In genomic region chr1:46084553-46085448, GRCh38 we compare ENCODE assay signal across 19 cellular contexts. TPM values are rescaled to one million over a fixed set of nuclear protein-coding genes. Genes with fewer than 3 reads are reported as not detected.
DNase-seq lines count a peak whose midpoint lies in the region; ATAC-seq and TF ChIP-seq lines count a peak whose summit lies in the region.
"Had no signal": no experiment of that assay in that cellular context is flagged by ENCODE, and none has a peak within 500 bp of the region (broad histone marks: within the 10 kb centered on the region; RNA-seq: fewer than 3 reads in every experiment).

No MANE protein-coding gene starts in this region.

- H4K8ac ChIP-seq in mesenchymal stem cell (ENCODE audit: low read length), result no peak overlapping the region

- POLR2A ChIA-PET in BJ (lab: Charles Lee), result no interaction called here

- no peak overlapping the region for H4K91ac ChIP-seq in mesenchymal stem cell (ENCODE audit: low read length)

- no peak for ATAC-seq in stimulated activated effector memory CD8-positive, alpha-beta T cell treated with anti-CD3 and anti-CD28 coated beads, Interleukin-12 subunit alpha, Interleukin-12 subunit beta, amount 100 ng/mL, for 72 hours
- no peak for ATAC-seq in HG02571 (IDR thresholded peaks at IDR 0.05; ENCODE audit: unreplicated experiment)

- no peak overlapping the region for H2AK5ac ChIP-seq in mesenchymal stem cell (ENCODE audit: low read length, severe bottlenecking)

- H3K36me3 ChIP-seq in BJ (ENCODE audit: control insufficient read depth, insufficient read depth, low read length), result no peaks in the 10 kb centered on the region
- H3K36me3 ChIP-seq in mesenchymal stem cell (ENCODE audit: control insufficient read depth in 1 of 2, insufficient read depth in 2 of 2, low read depth in 1 of 2, low read length in 2 of 2), result peaks cover 0 to 6% of the 10 kb centered on the region in 2 experiments
- H3K36me3 ChIP-seq: transverse colon had no signal

- H3K14ac ChIP-seq in mesenchymal stem cell (ENCODE audit: low read length in 2 of 2), result no peak overlapping the region

- H3K79me1 ChIP-seq in mesenchymal stem cell (replicated peaks; ENCODE audit: low read length, poor library complexity, severe bottlenecking), result peaks cover 20% of the 10 kb centered on the region

- no peak overlapping the region for H3K4ac ChIP-seq in mesenchymal stem cell (ENCODE audit: low read depth in 1 of 2, low read length in 2 of 2)

- H3K9me3 ChIP-seq in mesenchymal stem cell (ENCODE audit: control insufficient read depth, low read length), result no peaks in the 10 kb centered on the region
- H3K9me3 ChIP-seq: transverse colon had no signal

- no peak overlapping the region for H2BK12ac ChIP-seq in mesenchymal stem cell (ENCODE audit: low read length in 2 of 2)

- H3K27ac Mint-ChIP-seq in stimulated activated effector memory CD8-positive, alpha-beta T cell treated with anti-CD3 and anti-CD28 coated beads, Interleukin-12 subunit alpha, Interleukin-12 subunit beta, amount 100 ng/mL, for 72 hours, result no peak overlapping the region
- H3K27ac Mint-ChIP-seq: naive B cell had no signal

- H2BK120ac ChIP-seq in mesenchymal stem cell (ENCODE audit: low read depth, low read length), result no peak overlapping the region

- no peak overlapping the region for H3K4me2 ChIP-seq in mesenchymal stem cell (ENCODE audit: low read length, poor library complexity, severe bottlenecking)

- no peaks in the 10 kb centered on the region for H3K9me3 Mint-ChIP-seq in stimulated activated effector memory CD8-positive, alpha-beta T cell treated with anti-CD3 and anti-CD28 coated beads, Interleukin-12 subunit alpha, Interleukin-12 subunit beta, amount 100 ng/mL, for 72 hours
- H3K9me3 Mint-ChIP-seq: naive B cell had no signal

- H2AFZ ChIP-seq in mesenchymal stem cell (ENCODE audit: low read depth, low read length), result no peak overlapping the region

- no peaks in the 10 kb centered on the region for H3K36me3 Mint-ChIP-seq in stimulated activated effector memory CD8-positive, alpha-beta T cell treated with anti-CD3 and anti-CD28 coated beads, Interleukin-12 subunit alpha, Interleukin-12 subunit beta, amount 100 ng/mL, for 72 hours
- H3K36me3 Mint-ChIP-seq: naive B cell had no signal

- WGBS in mesenchymal stem cell, result no CpG with 5 or more reads among the region's 1 CpG

- H2BK5ac ChIP-seq in mesenchymal stem cell (ENCODE audit: low read depth, low read length, poor library complexity, severe bottlenecking), result no peak overlapping the region

- no peak for TF ChIP-seq CTCF in BJ (IDR thresholded peaks at IDR 0.05; ENCODE audit: insufficient read depth, low read depth, low read length)

- H3K4me3 ChIP-seq in BJ (ENCODE audit: low read depth, low read length) (no peak overlapping the region), mesenchymal stem cell (ENCODE audit: insufficient read depth in 1 of 2, low read depth in 1 of 2, low read length in 2 of 2) (no peak overlapping the region)
- H3K4me3 ChIP-seq: transverse colon had no signal

- no peak overlapping the region for H2BK15ac ChIP-seq in mesenchymal stem cell (ENCODE audit: low read depth, poor library complexity, severe bottlenecking)

- H3K27me3 ChIP-seq in BJ (ENCODE audit: control insufficient read depth, insufficient read depth, low read length), result no peaks in the 10 kb centered on the region
- no peaks in the 10 kb centered on the region for H3K27me3 ChIP-seq in mesenchymal stem cell (ENCODE audit: control insufficient read depth in 1 of 2, insufficient read depth in 1 of 2, low read length in 2 of 2)
- H3K27me3 ChIP-seq: transverse colon had no signal

- no peaks in the 10 kb centered on the region for H3K4me1 Mint-ChIP-seq in stimulated activated effector memory CD8-positive, alpha-beta T cell treated with anti-CD3 and anti-CD28 coated beads, Interleukin-12 subunit alpha, Interleukin-12 subunit beta, amount 100 ng/mL, for 72 hours
- H3K4me1 Mint-ChIP-seq: naive B cell had no signal

- peak overlapping the region; percentile 26 for H3K9ac ChIP-seq in mesenchymal stem cell (ENCODE audit: low read length)

- peaks cover 3% of the 10 kb centered on the region for H3K4me1 ChIP-seq in mesenchymal stem cell (ENCODE audit: control insufficient read depth, insufficient read depth, low read depth, low read length)

- CTCF ChIA-PET in BJ (lab: Yijun Ruan, JAX), result no interaction called here

- no peak overlapping the region for H3K23ac ChIP-seq in mesenchymal stem cell (ENCODE audit: low read length in 2 of 2)

- peak; percentile 3 for DNase-seq in BJ (ENCODE audit: low read depth)
- peak; percentile 71 for DNase-seq in LHCN-M2 (ENCODE audit: low read depth)
- DNase-seq in brain pericyte (ENCODE audit: low read depth, low spot score), result peak; percentile 3
- DNase-seq in mesenchymal stem cell, result peak; percentile 14
- DNase-seq in effector CD8-positive, alpha-beta T cell (lab: John Stamatoyannopoulos, UW), result no peak
- DNase-seq in stimulated activated effector memory CD8-positive, alpha-beta T cell treated with anti-CD3 and anti-CD28 coated beads, Interleukin-12 subunit alpha, Interleukin-12 subunit beta, amount 100 ng/mL, for 72 hours (ENCODE audit: low spot score in 2 of 2), result no peak
- no peak for DNase-seq in islet precursor cell
- DNase-seq: activated CD4-positive, alpha-beta T cell treated with anti-CD3 and anti-CD28 coated beads, Interleukin-2, amount 50 U/mL, for 4 hours; C1 segment of cervical spinal cord; DND-41; effector CD4-positive, alpha-beta T cell; KBM-7; naive B cell; NCI-H1436 treated with DMSO at 0.1 percent for 48 hours; NCI-H510A treated with DMSO at 0.1 percent for 48 hours; RPMI8226; stimulated activated CD4-positive, alpha-beta T cell treated with anti-CD3 and anti-CD28 coated beads, Interleukin-2, amount 100 ng/mL, for 24 hours; transverse colon had no signal

- H3K4me3 Mint-ChIP-seq in stimulated activated effector memory CD8-positive, alpha-beta T cell treated with anti-CD3 and anti-CD28 coated beads, Interleukin-12 subunit alpha, Interleukin-12 subunit beta, amount 100 ng/mL, for 72 hours, result no peak overlapping the region
- H3K4me3 Mint-ChIP-seq: naive B cell had no signal

- H3K18ac ChIP-seq in mesenchymal stem cell (ENCODE audit: low read depth in 1 of 2, low read length in 2 of 2), result no peak overlapping the region

- no peak overlapping the region for H3K27ac ChIP-seq in mesenchymal stem cell (ENCODE audit: low read length, poor library complexity, severe bottlenecking)
- H3K27ac ChIP-seq: transverse colon had no signal

RNA-seq across cellular contexts. Expression of gene PIK3R3, which starts 47.6 kb away (rescaled TPM):
- polyA plus RNA-seq in BJ (2011; rRNA removed), result 1.5 and 2.2 TPM in 2 replicates
- 2.1 and 2.4 TPM in 2 replicates for polyA minus RNA-seq in BJ (2011; rRNA and poly(A)+ RNA removed)
- total RNA-seq in LHCN-M2 (2014; rRNA removed), result 13.4 and 19.2 TPM in 2 replicates
- 8.0 TPM for polyA plus RNA-seq in LHCN-M2 (2012)
- polyA plus RNA-seq in mesenchymal stem cell (2013, experiment 1 of 2), result 13.9 TPM
- polyA plus RNA-seq in mesenchymal stem cell (2013, experiment 2 of 2), result 13.7 TPM

Comparison
In these comparisons a context has a peak if more than half of its experiments do, and no peak if none do; other contexts are left out.
1. DNase-seq: peak in BJ (single experiment), LHCN-M2 (single experiment), brain pericyte (single experiment) and mesenchymal stem cell (single experiment); none in effector CD8-positive, alpha-beta T cell (single experiment), stimulated activated effector memory CD8-positive, alpha-beta T cell treated with anti-CD3 and anti-CD28 coated beads, Interleukin-12 subunit alpha, Interleukin-12 subunit beta, amount 100 ng/mL, for 72 hours (0 of 2) and islet precursor cell (single experiment).